ENCODE assay signal across 21 cellular contexts in genomic region chr14:51041117-51041531, GRCh38. TPM values are rescaled to one million over a fixed set of nuclear protein-coding genes. Genes with fewer than 3 reads are reported as not detected.
DNase-seq lines count a peak whose midpoint lies in the region; ATAC-seq, FAIRE-seq and TF ChIP-seq lines count a peak whose summit lies in the region.
"Had no signal": no experiment of that assay in that cellular context is flagged by ENCODE, and none has a peak within 500 bp of the region (broad histone marks: within the 10 kb centered on the region; RNA-seq: fewer than 3 reads in every experiment).

No MANE protein-coding gene starts in this region.

- in situ Hi-C loops in K562 (cut with MboI) (no loop called here), transverse colon (cut with MboI; ENCODE audit: low pct_ligation_motif_present in 1 of 4, low pct_unique_long_range_greater_than_20kb in 1 of 4, low sequenced_read_pairs in 3 of 4) (no loop called here)

- POLR2A ChIA-PET in K562 (lab: Yijun Ruan, JAX), result no interaction called here
- POLR2A ChIA-PET in CD4-positive, alpha-beta memory T cell (lab: Charles Lee; ENCODE audit: partially characterized antibody), result no interaction called here

- TF ChIP-seq RAD21 in K562 (CRISPR knock-in tag; conservative IDR thresholded peaks at IDR 0.05 in 1 of 2, IDR thresholded peaks at IDR 0.05 in 1 of 2), result no peak

- no peaks in the 10 kb centered on the region for H3K9me3 ChIP-seq in K562 (replicated peaks; ENCODE audit: control insufficient read depth, insufficient read depth, low read depth, low read length)
- no peaks in the 10 kb centered on the region for H3K9me3 ChIP-seq in hepatocyte (ENCODE audit: low read depth)
- no peaks in the 10 kb centered on the region for H3K9me3 ChIP-seq in transverse colon
- H3K9me3 ChIP-seq in CD4-positive, alpha-beta memory T cell (ENCODE audit: control insufficient read depth in 1 of 2, low read length in 2 of 2), result no peaks in the 10 kb centered on the region
- H3K9me3 ChIP-seq in heart left ventricle, result no peaks in the 10 kb centered on the region
- H3K9me3 ChIP-seq: HAP-1 had no signal

- no peak overlapping the region for H3K27ac ChIP-seq in K562 (ENCODE audit: extremely low read depth, low read depth, low read length)
- H3K27ac ChIP-seq in hepatocyte, result no peak overlapping the region
- H3K27ac ChIP-seq in transverse colon, result no peak overlapping the region
- H3K27ac ChIP-seq in CD4-positive, alpha-beta memory T cell (ENCODE audit: low read depth, low read length), result no peak overlapping the region
- no peak overlapping the region for H3K27ac ChIP-seq in heart left ventricle
- H3K27ac ChIP-seq: HL-60 had no signal

- no peaks in the 10 kb centered on the region for H3K36me3 Mint-ChIP-seq in CD4-positive, alpha-beta memory T cell

- no peaks in the 10 kb centered on the region for H3K79me2 ChIP-seq in K562 (ENCODE audit: control insufficient read depth, insufficient read depth, low read length)
- no peaks in the 10 kb centered on the region for H3K79me2 ChIP-seq in hepatocyte

- H3K9me3 Mint-ChIP-seq in CD4-positive, alpha-beta memory T cell, result no peaks in the 10 kb centered on the region

- peaks cover 0 to 7% of the 10 kb centered on the region in 2 experiments; a peak in 3 of 5 replicates for H3K27me3 ChIP-seq in K562 (ENCODE audit: control insufficient read depth in 2 of 2, insufficient read depth in 2 of 2, low read length in 2 of 2)
- H3K27me3 ChIP-seq in hepatocyte, result no peaks in the 10 kb centered on the region
- H3K27me3 ChIP-seq in transverse colon, result no peaks in the 10 kb centered on the region
- H3K27me3 ChIP-seq in CD4-positive, alpha-beta memory T cell (ENCODE audit: insufficient read depth, low read length), result no peaks in the 10 kb centered on the region
- H3K27me3 ChIP-seq in heart left ventricle, result no peaks in the 10 kb centered on the region

- H3K27me3 Mint-ChIP-seq in CD4-positive, alpha-beta memory T cell, result peaks cover 4 to 5% of the 10 kb centered on the region in 2 donors

- H3K4me1 ChIP-seq in K562 (replicated peaks in 1 of 2; ENCODE audit: control insufficient read depth in 2 of 2, insufficient read depth in 2 of 2, low read length in 2 of 2), result no peaks in the 10 kb centered on the region
- no peaks in the 10 kb centered on the region for H3K4me1 ChIP-seq in hepatocyte (ENCODE audit: insufficient read depth)
- no peaks in the 10 kb centered on the region for H3K4me1 ChIP-seq in transverse colon
- H3K4me1 ChIP-seq in CD4-positive, alpha-beta memory T cell (ENCODE audit: insufficient read depth, low read length), result no peaks in the 10 kb centered on the region
- no peaks in the 10 kb centered on the region for H3K4me1 ChIP-seq in heart left ventricle

- no peak overlapping the region for H3K4me2 ChIP-seq in K562 (ENCODE audit: insufficient read depth, low read length)
- H3K4me2 ChIP-seq in hepatocyte, result no peak overlapping the region

- intact Hi-C loops in K562 (cut with micrococcal nuclease) (no loop called here), transverse colon (cut with DNase I; ENCODE audit: low total_unique reads) (no loop called here), heart left ventricle (cut with DNase I) (no loop called here)
- intact Hi-C loops in CD4-positive, alpha-beta memory T cell (cut with micrococcal nuclease), result no loop called here

- TF ChIP-seq EP300 in K562 (IDR thresholded peaks at IDR 0.05; ENCODE audit: low read length), result no peak
- TF ChIP-seq EP300 in transverse colon (IDR thresholded peaks at IDR 0.05; ENCODE audit: low read depth), result no peak

- H3K4me3 ChIP-seq in K562 (no peak overlapping the region), hepatocyte (no peak overlapping the region), transverse colon (no peak overlapping the region), heart left ventricle (no peak overlapping the region)
- H3K4me3 ChIP-seq in CD4-positive, alpha-beta memory T cell (ENCODE audit: low read length in 2 of 2), result no peak overlapping the region
- H3K4me3 ChIP-seq: HAP-1 had no signal

- CTCF ChIA-PET in K562 (lab: Yijun Ruan, JAX; ENCODE audit: low intra/inter-chr PET ratio), result no interaction called here
- CTCF ChIA-PET in CD4-positive, alpha-beta memory T cell (lab: Charles Lee; ENCODE audit: partially characterized antibody), result no interaction called here

- H3K9ac ChIP-seq in K562 (ENCODE audit: insufficient read depth in 1 of 2, low read depth in 2 of 2, low read length in 2 of 2), result no peak overlapping the region

- no peaks in the 10 kb centered on the region for H3K9me2 ChIP-seq in hepatocyte (replicated peaks; ENCODE audit: insufficient read depth)

- BruUV-seq in K562 (replicated peaks; lab: Mats Ljungman, UMichigan), result no TSS peak

- H2AFZ ChIP-seq in K562 (ENCODE audit: low read depth, low read length) (no peak overlapping the region), hepatocyte (no peak overlapping the region)

- H4K20me1 ChIP-seq in K562 (replicated peaks; ENCODE audit: control insufficient read depth, insufficient read depth, low read length), result no peaks in the 10 kb centered on the region
- no peaks in the 10 kb centered on the region for H4K20me1 ChIP-seq in hepatocyte (ENCODE audit: insufficient read depth, poor library complexity, severe bottlenecking)

- H3K36me3 ChIP-seq in K562 (ENCODE audit: control insufficient read depth, insufficient read depth, low read length) (no peaks in the 10 kb centered on the region), hepatocyte (replicated peaks; ENCODE audit: insufficient read depth, low read depth) (no peaks in the 10 kb centered on the region), transverse colon (no peaks in the 10 kb centered on the region), heart left ventricle (no peaks in the 10 kb centered on the region)
- H3K36me3 ChIP-seq in CD4-positive, alpha-beta memory T cell (ENCODE audit: insufficient read depth, low read length), result no peaks in the 10 kb centered on the region

- H3K4me1 Mint-ChIP-seq in CD4-positive, alpha-beta memory T cell, result no peaks in the 10 kb centered on the region

- no peak overlapping the region for H3K4me3 Mint-ChIP-seq in CD4-positive, alpha-beta memory T cell
- H3K4me3 Mint-ChIP-seq: IgD-negative memory B cell had no signal

- TF ChIP-seq POLR2A in K562 (conservative IDR thresholded peaks at IDR 0.05) (no peak), transverse colon (IDR thresholded peaks at IDR 0.05) (no peak), heart left ventricle (IDR thresholded peaks at IDR 0.05) (no peak)

- no peak overlapping the region for H3K27ac Mint-ChIP-seq in CD4-positive, alpha-beta memory T cell
- H3K27ac Mint-ChIP-seq: IgD-negative memory B cell had no signal

- TF ChIP-seq CTCF in K562 (IDR thresholded peaks at IDR 0.05 in 2 of 3, conservative IDR thresholded peaks at IDR 0.05 in 1 of 3; ENCODE audit: insufficient read depth in 2 of 3, low read depth in 1 of 3, low read length in 3 of 3) (no peak), hepatocyte (IDR thresholded peaks at IDR 0.05; ENCODE audit: poor library complexity) (no peak), transverse colon (IDR thresholded peaks at IDR 0.05) (no peak), heart left ventricle (IDR thresholded peaks at IDR 0.05) (no peak)

- no peaks in the 10 kb centered on the region for H3K9me1 ChIP-seq in K562 (ENCODE audit: control insufficient read depth, insufficient read depth, low read length)

- peak; percentile 8 for DNase-seq in HuH-7 (ENCODE audit: low spot score)
- no peak for DNase-seq in K562 (ENCODE audit: extremely low read depth in 1 of 4, low spot score in 3 of 4)
- DNase-seq in hepatocyte (ENCODE audit: low spot score), result peak; percentile 17
- DNase-seq in transverse colon, result peak; percentile 23
- DNase-seq in CD4-positive, alpha-beta memory T cell, result no peak
- DNase-seq in stimulated activated CD4-positive, alpha-beta T cell treated with anti-CD3 and anti-CD28 coated beads, Interleukin-4, amount 100 ng/mL, for 24 hours, result no peak
- DNase-seq in heart left ventricle, result no peak
- DNase-seq: ACHN, DND-41, GF-D8, MM.1S, NCI-H1092 treated with DMSO at 0.1 percent for 48 hours, NCI-H146, NCI-H2029 treated with DMSO at 0.1 percent for 48 hours, NCI-H510A, NCI-H774, SIG-M5 had no signal

- 4% methylated on average over 4 of the region's 4 CpGs for WGBS in K562 (ENCODE audit: insufficient coverage, low coverage, missing lambda C conversion rate)
- WGBS in hepatocyte (ENCODE audit: low lambda C conversion rate, missing lambda C conversion rate), result 44% methylated on average over 4 of the region's 4 CpGs
- 63% methylated on average over 4 of the region's 4 CpGs; no CpG with 5 or more reads in 1 of the 2 donors for WGBS in transverse colon (ENCODE audit: low coverage in 1 of 2), 2 donors
- 58 to 78% (median 64%) methylated on average over 4 of the region's 4 CpGs for WGBS in heart left ventricle, 4 donors

- no peak for FAIRE-seq in K562 (lab: Jason Lieb, UNC)

- ATAC-seq in K562 (no peak), heart left ventricle (no peak)
- ATAC-seq: SK-N-SH treated with all-trans-retinoic acid at 6 μM for 48 hours had no signal

TF ChIP-seq in K562, 482 proteins besides CTCF, POLR2A, EP300 and RAD21:
- peak; percentile 59 for TF ChIP-seq RFX1 (IDR thresholded peaks at IDR 0.05)
- no peak for TF ChIP-seq MTA1 (IDR thresholded peaks at IDR 0.05; ENCODE audit: borderline replicate concordance)

RNA-seq across cellular contexts. Expression of gene TRIM9, which starts 53.8 kb away (rescaled TPM):
- 0.09 TPM in 1 of 2 replicates, not detected in the other for total RNA-seq in K562 (2011; cell fraction: chromatin; rRNA removed; ENCODE audit: low replicate concordance)
- total RNA-seq in K562 (2011; cell fraction: nucleolus; rRNA removed), result under 0.01 and 0.13 TPM in 2 replicates
- not detected in 2 replicates for total RNA-seq in K562 (2011; cell fraction: nucleoplasm; rRNA removed)
- not detected in 2 replicates for total RNA-seq in K562 (2014; rRNA removed)
- not detected in 2 replicates for total RNA-seq in K562 (2014; rRNA removed; fragmentation: Illumina TruSeq; extraction: Trizol)
- total RNA-seq in K562 (2015; rRNA removed; fragmentation: Illumina TruSeq; extraction: Trizol), result 0.04 and 0.14 TPM in 2 replicates
- total RNA-seq in K562 (2021), result 0.04 and 0.09 TPM in 2 replicates
- 0.03 and 0.05 TPM in 2 replicates for polyA plus RNA-seq in K562 (2011; rRNA removed)
- polyA plus RNA-seq in K562 (2011; cell fraction: cytosol; rRNA removed), result 0.04 and 0.06 TPM in 2 replicates
- 0.14 TPM in 2 replicates for polyA plus RNA-seq in K562 (2011; cell fraction: nucleus; rRNA removed)
- 0.04 and 0.07 TPM in 2 replicates for polyA plus RNA-seq in K562 (2012)
- 0.03 TPM in 1 of 2 replicates, not detected in the other for polyA plus RNA-seq in K562 (2014; fragmentation: Illumina TruSeq; extraction: Trizol)
- not detected for polyA plus RNA-seq in K562 (2014; fragmentation: Nextera tagmentation; extraction: Ambion mirVana)
- polyA plus RNA-seq in K562 (2014; rRNA removed), result 0.15 TPM in 1 of 2 replicates, not detected in the other
- polyA minus RNA-seq in K562 (2011; rRNA and poly(A)+ RNA removed), result 0.04 TPM in 1 of 2 replicates, not detected in the other
- not detected in 2 replicates for polyA minus RNA-seq in K562 (2011; cell fraction: cytosol; rRNA and poly(A)+ RNA removed)
- 0.11 and 0.13 TPM in 2 replicates for polyA minus RNA-seq in K562 (2011; cell fraction: nucleus; rRNA and poly(A)+ RNA removed)
- total RNA-seq in hepatocyte, result 0.10 and 0.76 TPM in 2 replicates
- polyA plus RNA-seq in hepatocyte, result 0.78 and 0.94 TPM in 2 replicates
- 10 to 100 TPM in 3 of 4 donors, 1 to 10 TPM in 1; 9.2 to 21.3 (median 16.1) TPM for total RNA-seq in transverse colon
- under 1 TPM; 0.44 to 0.55 TPM for total RNA-seq in CD4-positive, alpha-beta memory T cell
- polyA plus RNA-seq in CD4-positive, alpha-beta memory T cell, result under 1 TPM in 1 of 2 donors, not detected in 1; 0.05 TPM
- total RNA-seq in heart left ventricle, result 1 to 10 TPM in 1 of 9 donors, under 1 TPM in 8; 0.20 to 1.7 (median 0.74) TPM
- polyA plus RNA-seq in heart left ventricle, result under 1 TPM; 0.34 to 0.47 TPM

Comparison
In these comparisons a context has a peak if more than half of its experiments do, and no peak if none do; other contexts are left out.
1. DNase-seq: peak in HuH-7 (single experiment), hepatocyte (single experiment) and transverse colon (single experiment); none in K562 (0 of 4), CD4-positive, alpha-beta memory T cell (0 of 5), stimulated activated CD4-positive, alpha-beta T cell treated with anti-CD3 and anti-CD28 coated beads, Interleukin-4, amount 100 ng/mL, for 24 hours (single experiment) and heart left ventricle (0 of 5).